ENCODE assay signal across 24 cellular contexts in the genomic region with DNA sequence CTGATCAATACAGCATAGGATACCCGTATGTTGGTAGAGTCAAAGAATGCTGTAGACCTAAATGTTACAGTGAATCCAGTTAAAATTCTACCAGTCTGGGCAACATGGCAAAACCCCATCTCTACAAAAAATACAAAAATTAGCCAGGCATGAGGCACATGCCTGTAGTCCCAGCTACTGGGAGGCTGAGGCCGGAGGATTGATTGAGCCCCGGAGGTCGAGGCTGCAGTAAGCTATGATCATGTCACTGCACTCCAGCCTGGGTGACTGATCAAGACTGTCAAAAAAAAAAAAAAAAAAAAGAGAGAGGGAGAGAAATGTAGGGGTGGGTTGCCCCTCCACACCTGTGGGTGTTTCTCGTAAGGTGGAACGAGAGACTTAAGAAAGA.
"Had no signal": no experiment of that assay in that cellular context is flagged by ENCODE, and none has a peak within 500 bp of the region (broad histone marks: within the 10 kb centered on the region; RNA-seq: fewer than 3 reads in every experiment).

No MANE protein-coding gene starts in this region.

- H3K9me3 ChIP-seq: heart right ventricle, left lung, psoas muscle, stomach, suprapubic skin, tibial nerve, uterus had no signal

- H3K27me3 ChIP-seq: left lung, suprapubic skin, tibial nerve, uterus had no signal

- H3K4me1 ChIP-seq: psoas muscle, uterus had no signal

- H3K36me3 Mint-ChIP-seq: activated CD4-positive, alpha-beta memory T cell treated with anti-CD3 and anti-CD28 coated beads for 36 hours; stimulated activated memory B cell treated with anti-CD40 and anti-IgM and Interleukin-4, amounts not matched to agents 10 μg/mL and 1 μg/mL and 100 μg/mL, for 72 hours had no signal

- H3K9me3 Mint-ChIP-seq: activated CD4-positive, alpha-beta memory T cell treated with anti-CD3 and anti-CD28 coated beads for 36 hours; activated naive CD4-positive, alpha-beta T cell treated with anti-CD3 and anti-CD28 coated beads for 36 hours; activated T-cell treated with anti-CD3 and anti-CD28 coated beads, Interleukin-2, amount 50 U/mL, for 72 hours; stimulated activated memory B cell treated with anti-CD40 and anti-IgM and Interleukin-4, amounts not matched to agents 10 μg/mL and 1 μg/mL and 100 μg/mL, for 72 hours; T-helper 1 cell treated with Interleukin-12 subunit alpha and Interleukin-12 subunit beta and Interleukin-4 antibody, amounts not matched to agents 30 μg/mL and 1 μg/mL, for 36 hours had no signal

- H3K36me3 ChIP-seq: heart right ventricle, left lung, stomach, suprapubic skin, tibial nerve, uterus had no signal

- ATAC-seq: activated T-cell treated with anti-CD3 and anti-CD28 coated beads, Interleukin-2, amount 50 U/mL, for 72 hours; heart right ventricle; left lung; naive thymus-derived CD4-positive, alpha-beta T cell; psoas muscle; right cardiac atrium; stimulated activated memory B cell treated with anti-CD40 and anti-IgM and Interleukin-4, amounts not matched to agents 10 μg/mL and 1 μg/mL and 100 μg/mL, for 72 hours had no signal

- H3K27ac Mint-ChIP-seq: activated CD4-positive, alpha-beta memory T cell treated with anti-CD3 and anti-CD28 coated beads for 36 hours; activated naive CD4-positive, alpha-beta T cell treated with anti-CD3 and anti-CD28 coated beads for 36 hours; activated T-cell treated with anti-CD3 and anti-CD28 coated beads, Interleukin-2, amount 50 U/mL, for 72 hours; naive thymus-derived CD4-positive, alpha-beta T cell; stimulated activated memory B cell treated with anti-CD40 and anti-IgM and Interleukin-4, amounts not matched to agents 10 μg/mL and 1 μg/mL and 100 μg/mL, for 72 hours; T-helper 1 cell treated with Interleukin-12 subunit alpha and Interleukin-12 subunit beta and Interleukin-4 antibody, amounts not matched to agents 30 μg/mL and 1 μg/mL, for 36 hours had no signal

- DNase-seq: activated CD4-positive, alpha-beta memory T cell treated with anti-CD3 and anti-CD28 coated beads for 36 hours; activated CD4-positive, alpha-beta T cell treated with anti-CD3 and anti-CD28 coated beads for 48 hours; activated effector memory CD4-positive, alpha-beta T cell treated with Interleukin-2 at 50 U/mL for 16 hours; activated naive CD4-positive, alpha-beta T cell treated with anti-CD3 and anti-CD28 coated beads for 36 hours; activated T-cell treated with anti-CD3 and anti-CD28 coated beads, Interleukin-2, amount 50 U/mL, for 72 hours; amygdala; cortex of kidney; heart right ventricle; kidney glomerular epithelial cell; left lung; naive thymus-derived CD4-positive, alpha-beta T cell; psoas muscle; right cardiac atrium; stimulated activated CD4-positive, alpha-beta T cell treated with anti-CD3 and anti-CD28 coated beads, Interleukin-2, amount 100 ng/mL, for 24 hours; stomach; T1000; uterus had no signal

- H3K27ac ChIP-seq: epithelial cell of prostate, heart right ventricle, left lung, psoas muscle, skin epidermis, stomach, suprapubic skin, tibial nerve, uterus had no signal

- H3K4me3 Mint-ChIP-seq: activated CD4-positive, alpha-beta memory T cell treated with anti-CD3 and anti-CD28 coated beads for 36 hours; activated naive CD4-positive, alpha-beta T cell treated with anti-CD3 and anti-CD28 coated beads for 36 hours; activated T-cell treated with anti-CD3 and anti-CD28 coated beads, Interleukin-2, amount 50 U/mL, for 72 hours; stimulated activated memory B cell treated with anti-CD40 and anti-IgM and Interleukin-4, amounts not matched to agents 10 μg/mL and 1 μg/mL and 100 μg/mL, for 72 hours; T-helper 1 cell treated with Interleukin-12 subunit alpha and Interleukin-12 subunit beta and Interleukin-4 antibody, amounts not matched to agents 30 μg/mL and 1 μg/mL, for 36 hours had no signal

- H3K4me3 ChIP-seq: heart right ventricle, left lung, lung, psoas muscle, skin epidermis, stomach, suprapubic skin, tibial nerve, uterus had no signal
